Comparison of ENCODE assay signal across 24 cellular contexts in genomic region chr19:56956503-56957226, GRCh38.
"Had no signal": no experiment of that assay in that cellular context is flagged by ENCODE, and none has a peak within 500 bp of the region (broad histone marks: within the 10 kb centered on the region; RNA-seq: fewer than 3 reads in every experiment).

No MANE protein-coding gene starts in this region.

- H3K79me2 ChIP-seq: hepatocyte had no signal

- H3K36me3 ChIP-seq: esophagus muscularis mucosa, gastroesophageal sphincter, heart left ventricle, left ventricle myocardium inferior, lower lobe of right lung had no signal

- H3K9me3 ChIP-seq: esophagus muscularis mucosa, left ventricle myocardium inferior had no signal

- DNase-seq: dermis blood vessel endothelial cell; dorsolateral prefrontal cortex; effector CD4-positive, alpha-beta T cell; effector memory CD4-positive, alpha-beta T cell; foreskin keratinocyte; heart left ventricle; hypothalamus; immature natural killer cell; islet precursor cell; kidney; kidney glomerular epithelial cell; left colon; left ventricle myocardium inferior; lower lobe of right lung; mesenchymal stem cell; mucosa of descending colon; naive B cell had no signal

- H3K27me3 ChIP-seq: foreskin keratinocyte, hepatocyte had no signal

- H3K27ac Mint-ChIP-seq: immature natural killer cell, mesothelial cell of epicardium, naive B cell had no signal

- H3K4me3 Mint-ChIP-seq: immature natural killer cell, mesothelial cell of epicardium, naive B cell had no signal

- H2AFZ ChIP-seq: hepatocyte had no signal

- H3K27ac ChIP-seq: coronary artery, dorsolateral prefrontal cortex, esophagus muscularis mucosa, foreskin keratinocyte, gastroesophageal sphincter, heart left ventricle, hepatocyte, left ventricle myocardium inferior, lower lobe of right lung had no signal

- ATAC-seq: foreskin keratinocyte, gastroesophageal sphincter, heart left ventricle, left colon, lower lobe of right lung, mucosa of descending colon had no signal

- H3K4me1 ChIP-seq: esophagus muscularis mucosa, foreskin keratinocyte, gastroesophageal sphincter, heart left ventricle, left ventricle myocardium inferior, lower lobe of right lung had no signal

- FAIRE-seq: endothelial cell of umbilical vein, frontal cortex, kidney had no signal

- H3K4me3 ChIP-seq: coronary artery, dorsolateral prefrontal cortex, esophagus muscularis mucosa, gastroesophageal sphincter, heart left ventricle, hepatocyte, left ventricle myocardium inferior, lower lobe of right lung, mucosa of descending colon had no signal

- H3K4me2 ChIP-seq: hepatocyte had no signal

- H3K4me1 Mint-ChIP-seq: immature natural killer cell, mesothelial cell of epicardium, naive B cell had no signal
